8 cellular contexts compared by ENCODE assay signal in the genomic region with DNA sequence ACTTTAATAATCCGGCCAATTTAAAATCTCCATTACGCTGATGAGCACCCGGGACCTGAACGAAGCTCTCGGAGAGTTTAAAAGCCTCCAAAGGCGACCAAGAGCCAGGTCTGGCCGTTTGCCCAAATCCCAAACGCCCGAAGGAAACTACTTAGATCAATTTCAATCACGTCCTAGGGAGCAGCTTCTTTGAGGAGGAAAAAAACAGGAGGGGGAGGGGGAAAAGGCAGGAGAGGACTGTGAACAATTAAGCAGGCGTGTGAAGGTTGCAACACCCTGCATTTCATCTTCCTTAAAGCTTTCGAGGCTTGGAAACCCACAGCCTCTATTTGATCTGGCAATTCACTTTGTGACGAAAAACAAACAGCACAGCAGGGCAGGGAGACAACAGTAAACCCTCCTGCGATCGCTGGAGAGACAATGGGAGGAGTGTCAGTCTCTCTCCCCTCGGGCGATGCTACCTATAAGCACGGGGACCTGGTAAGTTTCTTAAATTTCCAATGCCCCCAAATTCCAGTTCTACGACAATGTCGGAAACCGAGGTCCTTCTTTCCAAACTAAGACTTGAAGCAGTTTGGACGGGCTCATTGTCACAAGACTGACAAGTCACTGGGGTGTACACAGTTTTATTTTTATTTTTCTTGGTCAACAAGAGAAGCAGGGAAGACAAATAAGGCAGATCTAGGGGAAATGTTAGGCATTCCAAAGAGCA. TPM values are rescaled to one million over a fixed set of nuclear protein-coding genes. Genes with fewer than 3 reads are reported as not detected.
A peak's percentile ranks its signal among the peaks of the same experiment; 100 is the strongest.
DNase-seq lines count a peak whose midpoint lies in the region; ATAC-seq and TF ChIP-seq lines count a peak whose summit lies in the region.

No MANE protein-coding gene starts in this region.

- no peaks in the 10 kb centered on the region for H3K27me3 ChIP-seq in CD8-positive, alpha-beta T cell (ENCODE audit: insufficient read depth, low read length)
- H3K27me3 ChIP-seq in skeletal muscle satellite cell (ENCODE audit: control insufficient read depth, insufficient read depth, low read length): no peaks in the 10 kb centered on the region

- intact Hi-C loops in CD8-positive, alpha-beta T cell (cut with DNase I, micrococcal nuclease): loop anchor here in 1 of 2 experiments (1.0 to 5.0 kb wide), 6 partner anchors 45 to 612 kb away; partner anchors contain the start of gene PITRM1

- POLR2A ChIA-PET in CD8-positive, alpha-beta T cell (lab: Charles Lee): interaction anchor here (0.6 to 6.1 kb wide), 19 partner anchors 9 to 611 kb away, joined by 3 to 229 read pairs (median 15); no protein-coding TSS in a partner anchor

- peaks cover 23% of the 10 kb centered on the region for H3K36me3 ChIP-seq in CD8-positive, alpha-beta T cell (ENCODE audit: insufficient read depth, low read length)
- peaks cover 60% of the 10 kb centered on the region for H3K36me3 ChIP-seq in skeletal muscle satellite cell (ENCODE audit: insufficient read depth, low read length)

- peaks cover 43% of the 10 kb centered on the region for H3K4me1 ChIP-seq in CD8-positive, alpha-beta T cell (ENCODE audit: insufficient read depth, low read length)
- H3K4me1 ChIP-seq in skeletal muscle satellite cell (ENCODE audit: control insufficient read depth, insufficient read depth, low read length): peaks cover 28% of the 10 kb centered on the region

- H3K27ac Mint-ChIP-seq in CD8-positive, alpha-beta T cell: peak overlapping the region; percentile 98

- H3K9me3 Mint-ChIP-seq in CD8-positive, alpha-beta T cell: peaks cover under 1% of the 10 kb centered on the region

- no peaks in the 10 kb centered on the region for H3K27me3 Mint-ChIP-seq in CD8-positive, alpha-beta T cell (ENCODE audit: low read depth)

- H3K4me3 ChIP-seq in CD8-positive, alpha-beta T cell (ENCODE audit: low read depth, low read length): peak overlapping the region; percentile 80
- peak overlapping the region; percentile 80 for H3K4me3 ChIP-seq in skeletal muscle satellite cell (ENCODE audit: low read length)

- peak overlapping the region; percentile 98 for H3K9ac ChIP-seq in skeletal muscle satellite cell (ENCODE audit: low read depth, low read length)

- peak overlapping the region; percentile 91 for H3K27ac ChIP-seq in CD8-positive, alpha-beta T cell (ENCODE audit: low read depth, low read length)

- H3K9me3 ChIP-seq in CD8-positive, alpha-beta T cell (ENCODE audit: low read length): no peaks in the 10 kb centered on the region
- H3K9me3 ChIP-seq in skeletal muscle satellite cell (replicated peaks; ENCODE audit: low read length): no peaks in the 10 kb centered on the region

- H3K36me3 Mint-ChIP-seq in CD8-positive, alpha-beta T cell: peaks cover 55% of the 10 kb centered on the region

- CTCF ChIA-PET in CD8-positive, alpha-beta T cell (lab: Charles Lee): interaction anchor here (0.8 to 2.1 kb wide), 8 partner anchors 9 to 255 kb away, joined by 3 to 5 read pairs (median 4); no protein-coding TSS in a partner anchor

- DNase-seq in CD8-positive, alpha-beta T cell: peak in 4 of 7 experiments; percentile 43 to 76 (median 60)
- DNase-seq in KBM-7 (peak; percentile 73), RPMI7951 (ENCODE audit: low read depth) (peak; percentile 89), T47D (ENCODE audit: low read depth in 1 of 2, low spot score in 1 of 2) (peak; percentile 73 to 98), iPS-NIHi11 (ENCODE audit: low spot score) (peak; percentile 31), GM13976 (ENCODE audit: low spot score) (no peak)

- TF ChIP-seq CTCF in CD8-positive, alpha-beta T cell (IDR thresholded peaks at IDR 0.05): no peak
- no peak for TF ChIP-seq CTCF in GM13976 (IDR thresholded peaks at IDR 0.05; ENCODE audit: borderline replicate concordance, control extremely low read depth, extremely low read depth, insufficient read depth, missing control alignments)

- H3K4me1 Mint-ChIP-seq in CD8-positive, alpha-beta T cell (ENCODE audit: low read depth): peaks cover 47% of the 10 kb centered on the region

- ATAC-seq in CD8-positive, alpha-beta T cell: peak; percentile 11
- ATAC-seq in HG03175 (IDR thresholded peaks at IDR 0.05; ENCODE audit: unreplicated experiment): no peak

- H3K4me3 Mint-ChIP-seq in CD8-positive, alpha-beta T cell: peak overlapping the region; percentile 97

- peak overlapping the region; percentile 87 for H3K4me2 ChIP-seq in skeletal muscle satellite cell (ENCODE audit: low read length)

- in situ Hi-C loops in KBM-7 (cut with MboI; ENCODE audit: low pct_unique_long_range_greater_than_20kb, low sequenced_read_pairs): no loop called here
- in situ Hi-C loops in T47D (cut with HindIII; ENCODE audit: low pct_unique_long_range_greater_than_20kb, low sequenced_read_pairs): no loop called here
- in situ Hi-C loops in GM13976 (cut with MboI; ENCODE audit: low sequenced_read_pairs, unreplicated experiment): no loop called here

RNA-seq across cellular contexts. Expression of gene KLF6, which starts 1.1 kb away (rescaled TPM):
- total RNA-seq in CD8-positive, alpha-beta T cell: 100 to 1,000 TPM; 552 to 566 TPM
- 20.3 and 23.3 TPM in 2 replicates for total RNA-seq in RPMI7951 (2014; rRNA removed; shearing (Covaris generic))
- 40.1 and 64.7 TPM in 2 replicates for total RNA-seq in skeletal muscle satellite cell (2012; rRNA removed)

Comparison
In these comparisons a context has a peak if more than half of its experiments do, and no peak if none do; other contexts are left out.
1. RNA of gene KLF6, which starts 1.1 kb away (total RNA-seq): 552 to 566 TPM in CD8-positive, alpha-beta T cell; 20.3 to 23.3 TPM in RPMI7951; every median in the first group is over 10 times any median in the second.